16 cellular contexts compared by ENCODE assay signal in the genomic region with DNA sequence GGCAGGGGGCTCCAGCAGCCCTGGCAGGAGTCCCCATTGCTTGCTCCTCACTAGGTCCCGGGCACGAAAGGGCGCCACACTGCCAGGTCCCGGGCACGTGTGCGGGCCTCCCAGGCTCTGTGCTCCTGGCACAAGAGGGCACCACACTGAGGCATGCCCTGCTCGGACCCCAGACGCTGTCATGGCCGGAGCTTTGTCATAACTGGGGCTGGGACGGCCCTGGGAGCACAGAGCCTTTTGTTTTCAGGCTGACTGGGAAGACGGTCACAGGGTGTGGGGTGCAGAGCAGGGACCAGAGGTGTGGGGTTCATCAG. TPM values are rescaled to one million over a fixed set of nuclear protein-coding genes. Genes with fewer than 3 reads are reported as not detected.
A peak's percentile ranks its signal among the peaks of the same experiment; 100 is the strongest.
DNase-seq lines count a peak whose midpoint lies in the region; ATAC-seq, FAIRE-seq and TF ChIP-seq lines count a peak whose summit lies in the region.
"Had no signal": no experiment of that assay in that cellular context is flagged by ENCODE, and none has a peak within 500 bp of the region (broad histone marks: within the 10 kb centered on the region; RNA-seq: fewer than 3 reads in every experiment).

No MANE protein-coding gene starts in this region.

- WGBS in K562 (ENCODE audit: insufficient coverage, low coverage, missing lambda C conversion rate), result 99% methylated on average over 10 of the region's 11 CpGs

- DNase-seq in K562 (ENCODE audit: extremely low read depth in 1 of 4, low spot score in 3 of 4) (no peak), gastrocnemius medialis (no peak), activated gamma-delta T cell treated with Interleukin-2 at 50 U/mL for 16 hours (no peak)
- DNase-seq: BE2C; CD4-positive, alpha-beta memory T cell; DMS79 had no signal

- peaks cover 58% of the 10 kb centered on the region for H3K79me2 ChIP-seq in K562 (ENCODE audit: control insufficient read depth, insufficient read depth, low read length)

- TF ChIP-seq RAD21 in K562 (CRISPR knock-in tag; conservative IDR thresholded peaks at IDR 0.05 in 1 of 2, IDR thresholded peaks at IDR 0.05 in 1 of 2), result no peak

- peaks cover 76% of the 10 kb centered on the region; the same call in 2 of the 3 replicates for H3K36me3 ChIP-seq in K562 (ENCODE audit: control insufficient read depth, insufficient read depth, low read length)
- peaks cover 0 to 40% of the 10 kb centered on the region in 2 donors for H3K36me3 ChIP-seq in gastrocnemius medialis

- peaks cover 15% of the 10 kb centered on the region for H3K9me1 ChIP-seq in K562 (ENCODE audit: control insufficient read depth, insufficient read depth, low read length)

- BruUV-seq in K562 (replicated peaks; lab: Mats Ljungman, UMichigan), result no TSS peak

- TF ChIP-seq CTCF in K562 (IDR thresholded peaks at IDR 0.05 in 2 of 3, conservative IDR thresholded peaks at IDR 0.05 in 1 of 3; ENCODE audit: insufficient read depth in 2 of 3, low read depth in 1 of 3, low read length in 3 of 3), result no peak
- no peak for TF ChIP-seq CTCF in gastrocnemius medialis (IDR thresholded peaks at IDR 0.05 in 4 of 5, conservative IDR thresholded peaks at IDR 0.05 in 1 of 5)

- no peak for TF ChIP-seq EP300 in K562 (IDR thresholded peaks at IDR 0.05; ENCODE audit: low read length)

- H3K27me3 ChIP-seq in K562 (ENCODE audit: control insufficient read depth in 2 of 2, insufficient read depth in 2 of 2, low read length in 2 of 2) (no peaks in the 10 kb centered on the region), gastrocnemius medialis (no peaks in the 10 kb centered on the region)
- H3K27me3 ChIP-seq: BE2C had no signal

- H3K9ac ChIP-seq in K562 (ENCODE audit: insufficient read depth in 1 of 2, low read depth in 2 of 2, low read length in 2 of 2), result no peak overlapping the region

- H3K9me3 ChIP-seq in K562 (replicated peaks; ENCODE audit: control insufficient read depth, insufficient read depth, low read depth, low read length) (no peaks in the 10 kb centered on the region), gastrocnemius medialis (no peaks in the 10 kb centered on the region)
- H3K9me3 ChIP-seq: A549, BE2C had no signal

- in situ Hi-C loops in K562 (cut with MboI) (no loop called here), gastrocnemius medialis (cut with MboI; ENCODE audit: low sequenced_read_pairs in 4 of 4) (no loop called here)

- H3K4me3 ChIP-seq in K562 (no peak overlapping the region), gastrocnemius medialis (no peak overlapping the region)
- H3K4me3 ChIP-seq: A549 had no signal

- ATAC-seq in K562 (no peak), gastrocnemius medialis (no peak), GM19395 (IDR thresholded peaks at IDR 0.05; ENCODE audit: unreplicated experiment) (no peak)
- ATAC-seq: A549, HCT116 had no signal

- no peak for FAIRE-seq in K562 (lab: Jason Lieb, UNC)
- FAIRE-seq: A549, G401.6, GM12892, H54, HTR-8/SVneo had no signal

- H3K27ac ChIP-seq in angular gyrus (ENCODE audit: low read depth, low read length), result peak overlapping the region; percentile 2
- no peak overlapping the region for H3K27ac ChIP-seq in K562 (ENCODE audit: extremely low read depth, low read depth, low read length)
- H3K27ac ChIP-seq in gastrocnemius medialis, result peak overlapping the region in 3 of 4 donors; percentile 12 to 45 (median 18)
- H3K27ac ChIP-seq: A549, C4-2B had no signal

- H2AFZ ChIP-seq in K562 (ENCODE audit: low read depth, low read length), result no peak overlapping the region

- TF ChIP-seq POLR2A in K562 (conservative IDR thresholded peaks at IDR 0.05), result no peak
- no peak for TF ChIP-seq POLR2A in gastrocnemius medialis (IDR thresholded peaks at IDR 0.05)

- POLR2A ChIA-PET in K562 (lab: Yijun Ruan, JAX), result interaction anchor here (0.7 kb wide), 1 partner anchor 54 kb away, joined by 3 read pairs; no protein-coding TSS in a partner anchor

- H3K4me2 ChIP-seq in K562 (ENCODE audit: insufficient read depth, low read length), result no peak overlapping the region
- H3K4me2 ChIP-seq: A549 had no signal

- intact Hi-C loops in K562 (cut with micrococcal nuclease), result loop anchor here (10.0 kb wide), 2 partner anchors 45 to 155 kb away; a partner anchor contains a TSS
- intact Hi-C loops in gastrocnemius medialis (cut with DNase I; ENCODE audit: low total_unique reads), result loop anchor here (5.0 to 10.0 kb wide), 2 partner anchors 438 to 635 kb away; no protein-coding TSS in a partner anchor

- H3K4me1 ChIP-seq in K562 (replicated peaks in 1 of 2; ENCODE audit: control insufficient read depth in 2 of 2, insufficient read depth in 2 of 2, low read length in 2 of 2) (peaks cover 18 to 94% of the 10 kb centered on the region in 2 experiments), gastrocnemius medialis (peaks cover 22 to 51% of the 10 kb centered on the region in 2 donors)

- CTCF ChIA-PET in K562 (lab: Yijun Ruan, JAX; ENCODE audit: low intra/inter-chr PET ratio), result no interaction called here

- peaks cover 71% of the 10 kb centered on the region for H4K20me1 ChIP-seq in K562 (replicated peaks; ENCODE audit: control insufficient read depth, insufficient read depth, low read length)

RNA-seq across cellular contexts. Expression of a gene that starts 7.4 kb away (rescaled TPM):
- total RNA-seq in K562 (2011; cell fraction: chromatin; rRNA removed; ENCODE audit: low replicate concordance), result 106 and 369 TPM in 2 replicates
- 735 and 796 TPM in 2 replicates for total RNA-seq in K562 (2011; cell fraction: nucleolus; rRNA removed)
- 350 and 437 TPM in 2 replicates for total RNA-seq in K562 (2011; cell fraction: nucleoplasm; rRNA removed)
- total RNA-seq in K562 (2014; rRNA removed) (398 and 484 TPM in 2 replicates), K562 (2014; rRNA removed; fragmentation: Illumina TruSeq; extraction: Trizol) (59.1 and 89.1 TPM in 2 replicates), K562 (2015; rRNA removed; fragmentation: Illumina TruSeq; extraction: Trizol) (211 and 220 TPM in 2 replicates), K562 (2021) (495 and 506 TPM in 2 replicates), gastrocnemius medialis (100 to 1,000 TPM; 305 to 380 (median 364) TPM)
- polyA plus RNA-seq in K562 (2011; rRNA removed) (129 and 411 TPM in 2 replicates), K562 (2014; fragmentation: Illumina TruSeq; extraction: Trizol) (187 and 351 TPM in 2 replicates), K562 (2014; fragmentation: Nextera tagmentation; extraction: Ambion mirVana) (10 to 100 TPM in 1 of 2 experiments, 1 to 10 TPM in 1; 4.6 to 17.9 TPM), K562 (2014; rRNA removed) (236 and 311 TPM in 2 replicates)
- polyA plus RNA-seq in K562 (2011; cell fraction: cytosol; rRNA removed), result 277 and 455 TPM in 2 replicates
- polyA plus RNA-seq in K562 (2011; cell fraction: nucleus; rRNA removed), result 198 and 199 TPM in 2 replicates
- polyA plus RNA-seq in K562 (2012), result 362 and 456 TPM in 2 replicates
- 61.0 and 70.9 TPM in 2 replicates for polyA minus RNA-seq in K562 (2011; rRNA and poly(A)+ RNA removed)
- polyA minus RNA-seq in K562 (2011; cell fraction: cytosol; rRNA and poly(A)+ RNA removed), result 197 and 315 TPM in 2 replicates
- polyA minus RNA-seq in K562 (2011; cell fraction: nucleus; rRNA and poly(A)+ RNA removed), result 48.1 and 72.2 TPM in 2 replicates

RNA-seq across cellular contexts. Expression of a gene that starts 9.9 kb away (rescaled TPM):
- total RNA-seq in K562 (2011; cell fraction: chromatin; rRNA removed; ENCODE audit: low replicate concordance), result 2.7 and 8.1 TPM in 2 replicates
- 6.2 and 7.2 TPM in 2 replicates for total RNA-seq in K562 (2011; cell fraction: nucleolus; rRNA removed)
- 3.6 and 3.7 TPM in 2 replicates for total RNA-seq in K562 (2011; cell fraction: nucleoplasm; rRNA removed)
- total RNA-seq in K562 (2014; rRNA removed), result 0.82 and 1.3 TPM in 2 replicates
- 0.29 and 0.40 TPM in 2 replicates for total RNA-seq in K562 (2014; rRNA removed; fragmentation: Illumina TruSeq; extraction: Trizol)
- total RNA-seq in K562 (2015; rRNA removed; fragmentation: Illumina TruSeq; extraction: Trizol), result 0.29 and 0.30 TPM in 2 replicates
- 3.9 and 4.2 TPM in 2 replicates for total RNA-seq in K562 (2021)
- polyA plus RNA-seq in K562 (2011; rRNA removed), result 0.64 and 0.76 TPM in 2 replicates
- polyA plus RNA-seq in K562 (2011; cell fraction: cytosol; rRNA removed), result 1.1 and 1.5 TPM in 2 replicates
- 3.0 and 3.9 TPM in 2 replicates for polyA plus RNA-seq in K562 (2011; cell fraction: nucleus; rRNA removed)
- 1.6 and 1.7 TPM in 2 replicates for polyA plus RNA-seq in K562 (2012)
- polyA plus RNA-seq in K562 (2014; fragmentation: Illumina TruSeq; extraction: Trizol), result 0.91 and 1.9 TPM in 2 replicates
- not detected for polyA plus RNA-seq in K562 (2014; fragmentation: Nextera tagmentation; extraction: Ambion mirVana)
- polyA plus RNA-seq in K562 (2014; rRNA removed), result 0.86 and 1.2 TPM in 2 replicates
- polyA minus RNA-seq in K562 (2011; rRNA and poly(A)+ RNA removed), result 1.3 and 1.6 TPM in 2 replicates
- polyA minus RNA-seq in K562 (2011; cell fraction: cytosol; rRNA and poly(A)+ RNA removed), result 2.3 and 3.5 TPM in 2 replicates
- 1.5 and 2.2 TPM in 2 replicates for polyA minus RNA-seq in K562 (2011; cell fraction: nucleus; rRNA and poly(A)+ RNA removed)
- total RNA-seq in gastrocnemius medialis, result under 1 TPM in 1 of 4 donors, not detected in 3; 0.10 TPM
- polyA plus RNA-seq: CD4-positive, alpha-beta memory T cell had no signal

RNA-seq across cellular contexts. Expression of a gene that starts 35.9 kb away (rescaled TPM):
- 0.49 and 1.6 TPM in 2 replicates for total RNA-seq in K562 (2011; cell fraction: chromatin; rRNA removed; ENCODE audit: low replicate concordance)
- total RNA-seq in K562 (2011; cell fraction: nucleolus; rRNA removed), result 4.0 and 4.5 TPM in 2 replicates
- 1.4 and 1.9 TPM in 2 replicates for total RNA-seq in K562 (2011; cell fraction: nucleoplasm; rRNA removed)
- total RNA-seq in K562 (2014; rRNA removed), result 2.3 and 2.6 TPM in 2 replicates
- total RNA-seq in K562 (2014; rRNA removed; fragmentation: Illumina TruSeq; extraction: Trizol), result not detected in 2 replicates
- total RNA-seq in K562 (2015; rRNA removed; fragmentation: Illumina TruSeq; extraction: Trizol), result 0.62 and 1.1 TPM in 2 replicates
- total RNA-seq in K562 (2021), result 0.72 and 1.8 TPM in 2 replicates
- polyA plus RNA-seq in K562 (2011; rRNA removed), result 0.70 and 0.97 TPM in 2 replicates
- 1.9 and 5.9 TPM in 2 replicates for polyA plus RNA-seq in K562 (2011; cell fraction: cytosol; rRNA removed)
- polyA plus RNA-seq in K562 (2011; cell fraction: nucleus; rRNA removed), result 0.87 and 1.8 TPM in 2 replicates
- 1.7 and 3.5 TPM in 2 replicates for polyA plus RNA-seq in K562 (2012)
- 0.61 TPM in 1 of 2 replicates, not detected in the other for polyA plus RNA-seq in K562 (2014; fragmentation: Illumina TruSeq; extraction: Trizol)
- under 1 TPM; 0.08 to 0.27 TPM for polyA plus RNA-seq in K562 (2014; fragmentation: Nextera tagmentation; extraction: Ambion mirVana)
- polyA plus RNA-seq in K562 (2014; rRNA removed), result 1.8 and 2.2 TPM in 2 replicates
- not detected in 2 replicates for polyA minus RNA-seq in K562 (2011; rRNA and poly(A)+ RNA removed)
- 2.5 TPM in 1 of 2 replicates, not detected in the other for polyA minus RNA-seq in K562 (2011; cell fraction: cytosol; rRNA and poly(A)+ RNA removed)
- polyA minus RNA-seq in K562 (2011; cell fraction: nucleus; rRNA and poly(A)+ RNA removed), result not detected in 2 replicates
- under 1 TPM in 1 of 4 donors, not detected in 3; 0.49 TPM for total RNA-seq in gastrocnemius medialis
- polyA plus RNA-seq: A549, AG04450 had no signal

RNA-seq across cellular contexts. Expression of a gene that starts 48.2 kb away (rescaled TPM):
- 34.1 and 85.3 TPM in 2 replicates for total RNA-seq in K562 (2011; cell fraction: chromatin; rRNA removed; ENCODE audit: low replicate concordance)
- total RNA-seq in K562 (2011; cell fraction: nucleolus; rRNA removed), result 68.2 and 70.5 TPM in 2 replicates
- total RNA-seq in K562 (2011; cell fraction: nucleoplasm; rRNA removed), result 40.9 and 50.4 TPM in 2 replicates
- 203 and 207 TPM in 2 replicates for total RNA-seq in K562 (2014; rRNA removed)
- total RNA-seq in K562 (2014; rRNA removed; fragmentation: Illumina TruSeq; extraction: Trizol), result 33.0 and 36.2 TPM in 2 replicates
- total RNA-seq in K562 (2015; rRNA removed; fragmentation: Illumina TruSeq; extraction: Trizol), result 65.5 and 75.7 TPM in 2 replicates
- total RNA-seq in K562 (2021), result 125 and 130 TPM in 2 replicates
- 82.7 and 103 TPM in 2 replicates for polyA plus RNA-seq in K562 (2011; rRNA removed)
- polyA plus RNA-seq in K562 (2011; cell fraction: cytosol; rRNA removed), result 89.6 and 173 TPM in 2 replicates
- 83.8 and 124 TPM in 2 replicates for polyA plus RNA-seq in K562 (2011; cell fraction: nucleus; rRNA removed)
- 72.7 and 83.2 TPM in 2 replicates for polyA plus RNA-seq in K562 (2012)
- polyA plus RNA-seq in K562 (2014; fragmentation: Illumina TruSeq; extraction: Trizol), result 55.7 and 88.4 TPM in 2 replicates
- polyA plus RNA-seq in K562 (2014; fragmentation: Nextera tagmentation; extraction: Ambion mirVana), result 1 to 10 TPM in 1 of 2 experiments, under 1 TPM in 1; 0.80 to 1.0 TPM
- polyA plus RNA-seq in K562 (2014; rRNA removed), result 125 and 142 TPM in 2 replicates
- 16.2 and 28.5 TPM in 2 replicates for polyA minus RNA-seq in K562 (2011; rRNA and poly(A)+ RNA removed)
- 36.4 and 44.9 TPM in 2 replicates for polyA minus RNA-seq in K562 (2011; cell fraction: cytosol; rRNA and poly(A)+ RNA removed)
- polyA minus RNA-seq in K562 (2011; cell fraction: nucleus; rRNA and poly(A)+ RNA removed), result 18.4 and 20.5 TPM in 2 replicates
- total RNA-seq in gastrocnemius medialis, result 100 to 1,000 TPM in 3 of 4 donors, 10 to 100 TPM in 1; 99.0 to 174 (median 138) TPM

RNA-seq across cellular contexts. Expression of a gene that starts 53.5 kb away (rescaled TPM):
- 71.2 and 248 TPM in 2 replicates for total RNA-seq in K562 (2011; cell fraction: chromatin; rRNA removed; ENCODE audit: low replicate concordance)
- 221 and 235 TPM in 2 replicates for total RNA-seq in K562 (2011; cell fraction: nucleolus; rRNA removed)
- 86.3 and 109 TPM in 2 replicates for total RNA-seq in K562 (2011; cell fraction: nucleoplasm; rRNA removed)
- 82.8 and 96.5 TPM in 2 replicates for total RNA-seq in K562 (2014; rRNA removed)
- total RNA-seq in K562 (2014; rRNA removed; fragmentation: Illumina TruSeq; extraction: Trizol), result 33.4 and 49.3 TPM in 2 replicates
- 61.9 and 68.0 TPM in 2 replicates for total RNA-seq in K562 (2015; rRNA removed; fragmentation: Illumina TruSeq; extraction: Trizol)
- 134 and 144 TPM in 2 replicates for total RNA-seq in K562 (2021)
- 60.8 and 111 TPM in 2 replicates for polyA plus RNA-seq in K562 (2011; rRNA removed)
- 39.8 and 94.7 TPM in 2 replicates for polyA plus RNA-seq in K562 (2011; cell fraction: cytosol; rRNA removed)
- 319 and 523 TPM in 2 replicates for polyA plus RNA-seq in K562 (2011; cell fraction: nucleus; rRNA removed)
- 95.6 and 140 TPM in 2 replicates for polyA plus RNA-seq in K562 (2012)
- 71.8 and 99.5 TPM in 2 replicates for polyA plus RNA-seq in K562 (2014; fragmentation: Illumina TruSeq; extraction: Trizol)
- polyA plus RNA-seq in K562 (2014; fragmentation: Nextera tagmentation; extraction: Ambion mirVana), result 10 to 100 TPM; 30.3 to 34.0 TPM
- 67.5 and 88.4 TPM in 2 replicates for polyA plus RNA-seq in K562 (2014; rRNA removed)
- 60.0 and 108 TPM in 2 replicates for polyA minus RNA-seq in K562 (2011; rRNA and poly(A)+ RNA removed)
- 88.4 and 105 TPM in 2 replicates for polyA minus RNA-seq in K562 (2011; cell fraction: cytosol; rRNA and poly(A)+ RNA removed)
- polyA minus RNA-seq in K562 (2011; cell fraction: nucleus; rRNA and poly(A)+ RNA removed), result 57.5 and 62.3 TPM in 2 replicates
- 10 to 100 TPM; 43.9 to 83.4 (median 73.8) TPM for total RNA-seq in gastrocnemius medialis
